ENCODE assay signal across 10 cellular contexts in the genomic region with DNA sequence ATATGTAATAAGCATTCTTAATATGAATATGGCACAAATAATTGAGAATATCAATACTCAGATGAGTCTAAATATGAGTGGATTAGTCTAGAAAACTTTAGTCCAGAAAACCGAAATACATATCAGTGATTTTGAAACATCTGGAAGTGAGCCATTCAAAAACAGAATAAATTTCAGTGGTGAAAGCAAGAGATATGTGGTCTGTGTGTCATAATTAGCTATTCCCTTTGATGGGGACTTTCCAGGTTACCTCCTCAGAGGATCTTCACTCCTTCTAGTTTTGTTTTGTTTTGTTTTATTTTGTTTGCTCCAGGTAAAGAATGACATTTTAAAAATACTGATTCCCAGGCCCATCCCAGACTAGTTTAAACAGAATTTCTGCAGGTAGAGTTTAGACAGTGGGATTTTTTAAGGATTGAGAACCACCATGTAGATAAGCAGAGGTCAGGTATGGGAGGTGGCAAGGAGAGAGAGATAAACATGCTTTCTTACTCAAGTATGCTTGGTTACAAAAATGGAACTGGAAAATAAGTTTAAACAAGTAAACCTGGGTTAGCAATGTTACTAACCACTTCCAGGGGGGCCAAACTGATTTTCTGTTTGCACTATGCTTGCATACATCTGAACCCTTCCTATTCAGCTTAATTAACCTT.
DNase-seq lines count a peak whose midpoint lies in the region; ATAC-seq and TF ChIP-seq lines count a peak whose summit lies in the region.
"Had no signal": no experiment of that assay in that cellular context is flagged by ENCODE, and none has a peak within 500 bp of the region (broad histone marks: within the 10 kb centered on the region; RNA-seq: fewer than 3 reads in every experiment).

No MANE protein-coding gene starts in this region.

- H3K9me3 Mint-ChIP-seq in Calu3 (ENCODE audit: low read depth, unreplicated experiment), result no peaks in the 10 kb centered on the region

- ATAC-seq in GM19035 (IDR thresholded peaks at IDR 0.05; ENCODE audit: unreplicated experiment) (peak; percentile 83), HG02798 (IDR thresholded peaks at IDR 0.05; ENCODE audit: poor library complexity, unreplicated experiment) (peak; percentile 84), lower lobe of right lung (no peak)

- no peaks in the 10 kb centered on the region for H3K36me3 ChIP-seq in lower lobe of right lung

- H3K9me3 ChIP-seq in lower lobe of right lung, result no peaks in the 10 kb centered on the region

- TF ChIP-seq CTCF in Calu3 (IDR thresholded peaks at IDR 0.05; ENCODE audit: unreplicated experiment) (no peak), lower lobe of right lung (IDR thresholded peaks at IDR 0.05) (no peak)

- no peaks in the 10 kb centered on the region for H3K27me3 ChIP-seq in lower lobe of right lung (ENCODE audit: low read depth)

- H3K27me3 Mint-ChIP-seq in Calu3 (ENCODE audit: unreplicated experiment), result no peaks in the 10 kb centered on the region

- peak overlapping the region; percentile 57 for H3K27ac Mint-ChIP-seq in Calu3 (ENCODE audit: unreplicated experiment)
- H3K27ac Mint-ChIP-seq: activated naive CD8-positive, alpha-beta T cell had no signal

- H3K4me1 Mint-ChIP-seq in Calu3 (ENCODE audit: low read depth, unreplicated experiment), result no peaks in the 10 kb centered on the region

- no peak overlapping the region for H3K4me3 ChIP-seq in lower lobe of right lung

- no peaks in the 10 kb centered on the region for H3K36me3 Mint-ChIP-seq in Calu3 (ENCODE audit: insufficient read depth, unreplicated experiment)
- H3K36me3 Mint-ChIP-seq: activated naive CD8-positive, alpha-beta T cell had no signal

- DNase-seq in Calu3, result no peak
- DNase-seq in NCI-H226, result peak; percentile 45
- DNase-seq in C1 segment of cervical spinal cord (lab: John Stamatoyannopoulos, UW), result no peak
- DNase-seq in lower lobe of right lung, result no peak
- DNase-seq in middle frontal gyrus (ENCODE audit: extremely low spot score, low spot score), result no peak
- DNase-seq in NCI-H2107 (lab: John Stamatoyannopoulos, UW), result no peak
- DNase-seq: erythroblast had no signal

- H3K4me1 ChIP-seq in lower lobe of right lung, result no peaks in the 10 kb centered on the region

- H3K27ac ChIP-seq in lower lobe of right lung, result no peak overlapping the region

- intact Hi-C loops in Calu3 (cut with micrococcal nuclease; ENCODE audit: unreplicated experiment), result no loop called here
- intact Hi-C loops in lower lobe of right lung (cut with DNase I), result no loop called here

- no peak overlapping the region for H3K4me3 Mint-ChIP-seq in Calu3 (ENCODE audit: low read depth, unreplicated experiment)
- H3K4me3 Mint-ChIP-seq: activated naive CD8-positive, alpha-beta T cell had no signal

- CTCF ChIA-PET in Calu3 (lab: Charles Lee), result no interaction called here

- no TSS peak for BruUV-seq in Calu3 (replicated peaks; lab: Mats Ljungman, UMichigan)

Comparison
In these comparisons a context has a peak if more than half of its experiments do, and no peak if none do; other contexts are left out.
1. ATAC-seq: peak in GM19035 (single experiment) and HG02798 (single experiment); none in lower lobe of right lung (0 of 2).